In genomic region chr1:115764541-115764940, GRCh38 we compare ENCODE assay signal across 9 cellular contexts. TPM values are rescaled to one million over a fixed set of nuclear protein-coding genes. Genes with fewer than 3 reads are reported as not detected.
DNase-seq lines count a peak whose midpoint lies in the region; ATAC-seq and TF ChIP-seq lines count a peak whose summit lies in the region.
"Had no signal": no experiment of that assay in that cellular context is flagged by ENCODE, and none has a peak within 500 bp of the region (broad histone marks: within the 10 kb centered on the region; RNA-seq: fewer than 3 reads in every experiment).

No MANE protein-coding gene starts in this region.

- H3K9me3 ChIP-seq in RWPE2 (ENCODE audit: severe bottlenecking) = no peaks in the 10 kb centered on the region
- H3K9me3 ChIP-seq in heart right ventricle = peaks cover 0 to 3% (median 0%) of the 10 kb centered on the region in 11 donors
- no peaks in the 10 kb centered on the region for H3K9me3 ChIP-seq in upper lobe of left lung

- H3K4me3 ChIP-seq in RWPE2 (ENCODE audit: severe bottlenecking) = no peak overlapping the region
- peak overlapping the region in 6 of 10 donors; percentile 49 to 69 (median 63) for H3K4me3 ChIP-seq in heart right ventricle
- no peak overlapping the region for H3K4me3 ChIP-seq in upper lobe of left lung
- H3K4me3 ChIP-seq: SK-N-MC had no signal

- H3K36me3 ChIP-seq in RWPE2 (ENCODE audit: low read depth) (no peaks in the 10 kb centered on the region), heart right ventricle (peaks cover 0 to 17% (median 0%) of the 10 kb centered on the region in 9 donors), upper lobe of left lung (no peaks in the 10 kb centered on the region)

- H3K27me3 ChIP-seq in RWPE2 (ENCODE audit: insufficient read depth, poor library complexity, severe bottlenecking) = no peaks in the 10 kb centered on the region
- H3K27me3 ChIP-seq in heart right ventricle = no peaks in the 10 kb centered on the region
- no peaks in the 10 kb centered on the region for H3K27me3 ChIP-seq in upper lobe of left lung

- intact Hi-C loops in heart right ventricle (cut with DNase I) = loop anchor here in 7 of 10 donors (2.0 to 10.0 kb wide), 5 partner anchors 37 to 150 kb away; no protein-coding TSS in a partner anchor

- peak; percentile 29 for DNase-seq in SIG-M5 treated with dmso at 0.1 percent for 504 hours (lab: John Stamatoyannopoulos, UW; ENCODE audit: unreplicated experiment)
- DNase-seq in SIG-M5 (lab: John Stamatoyannopoulos, UW) = no peak
- DNase-seq in RWPE2 (ENCODE audit: low spot score) = no peak
- DNase-seq in heart right ventricle = peak in 1 of 2 donors; percentile 36
- no peak for DNase-seq in upper lobe of left lung
- no peak for DNase-seq in activated effector memory CD4-positive, alpha-beta T cell treated with Interleukin-2 at 50 U/mL for 16 hours
- no peak for DNase-seq in activated CD4-positive, alpha-beta T cell treated with anti-CD3 and anti-CD28 coated beads, Interleukin-2, amount 50 U/mL, for 4 hours

- WGBS in heart right ventricle, 2 donors = 0% methylated on average over 1 of the region's 1 CpG
- 8 to 13% methylated on average over 1 of the region's 1 CpG for WGBS in upper lobe of left lung, 2 donors

- H3K4me1 ChIP-seq in RWPE2 (ENCODE audit: insufficient read depth, poor library complexity, severe bottlenecking) = no peaks in the 10 kb centered on the region
- H3K4me1 ChIP-seq in heart right ventricle = peaks cover 0 to 50% (median 11%) of the 10 kb centered on the region in 9 donors
- H3K4me1 ChIP-seq in upper lobe of left lung = peaks cover 0 to 5% (median 0%) of the 10 kb centered on the region in 4 donors

- TF ChIP-seq EP300 in upper lobe of left lung (IDR thresholded peaks at IDR 0.05) = no peak

- peak; percentile 66 for TF ChIP-seq CTCF in RWPE2 (IDR thresholded peaks at IDR 0.05; ENCODE audit: poor library complexity, severe bottlenecking)
- peak in 8 of 9 donors; percentile 7 to 67 (median 51) for TF ChIP-seq CTCF in heart right ventricle (IDR thresholded peaks at IDR 0.05)
- peak in 5 of 6 experiments; percentile 10 to 37 (median 25) for TF ChIP-seq CTCF in upper lobe of left lung (IDR thresholded peaks at IDR 0.05)

- peak; percentile 35; the same call in 1 of the 3 replicates for ATAC-seq in RWPE2 (ENCODE audit: low read depth)
- ATAC-seq in heart right ventricle = no peak
- peak in 1 of 2 donors; percentile 43 for ATAC-seq in upper lobe of left lung (ENCODE audit: low FRiP score in 2 of 2)
- no peak for ATAC-seq in GM19455 (IDR thresholded peaks at IDR 0.05; ENCODE audit: unreplicated experiment)

- H3K27ac ChIP-seq in RWPE2 (ENCODE audit: poor library complexity, severe bottlenecking) = no peak overlapping the region
- peak overlapping the region in 4 of 10 donors; percentile 14 to 97 (median 72) for H3K27ac ChIP-seq in heart right ventricle
- H3K27ac ChIP-seq in upper lobe of left lung = no peak overlapping the region
- H3K27ac ChIP-seq: SK-N-MC had no signal

- no peak for TF ChIP-seq POLR2A in upper lobe of left lung (IDR thresholded peaks at IDR 0.05)

RNA-seq across cellular contexts. Expression of gene CASQ2, which starts 4.0 kb away (rescaled TPM):
- total RNA-seq in heart right ventricle (1,000 to 10,000 TPM in 8 of 10 donors, 100 to 1,000 TPM in 2; 863 to 1,698 (median 1,199) TPM), upper lobe of left lung (1 to 10 TPM in 3 of 6 donors, under 1 TPM in 3; under 0.01 to 1.9 (median 0.99) TPM)
- 100 to 1,000 TPM; 443 to 484 TPM for polyA plus RNA-seq in heart right ventricle

Comparison
In these comparisons a context has a peak if more than half of its experiments do, and no peak if none do; other contexts are left out.
1. H3K4me3 ChIP-seq: peak in heart right ventricle (6 of 10); none in RWPE2 (single experiment) and upper lobe of left lung (0 of 4).
2. RNA of gene CASQ2, which starts 4.0 kb away (total RNA-seq): 863 to 1,698 TPM in heart right ventricle; under 0.01 to 1.9 TPM in upper lobe of left lung; every median in the first group is over 100 times any median in the second.
3. Peak in every context shown above with its lines, with median percentiles within 50 percentile points of each other: CTCF ChIP-seq.